In the genomic region with DNA sequence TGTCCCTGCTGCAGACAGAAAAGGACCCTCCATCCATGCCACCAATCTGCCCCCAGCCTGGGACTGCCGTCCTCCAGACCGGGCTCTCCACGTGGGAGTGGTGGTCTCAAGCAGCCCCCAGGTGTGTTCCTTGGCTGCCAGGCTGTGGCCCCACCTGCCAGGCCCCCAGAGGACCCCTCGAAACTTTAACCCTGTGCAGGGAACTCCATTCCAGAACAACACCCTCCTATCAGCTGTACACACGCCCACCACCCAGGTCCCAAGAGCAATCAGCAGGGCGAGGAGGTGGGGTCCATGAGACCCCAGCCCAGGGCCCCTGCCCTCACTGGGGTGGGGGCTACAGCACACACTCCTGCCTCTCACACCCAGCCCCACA, we compare ENCODE assay signal across 12 cellular contexts. TPM values are rescaled to one million over a fixed set of nuclear protein-coding genes. Genes with fewer than 3 reads are reported as not detected.
A peak's percentile ranks its signal among the peaks of the same experiment; 100 is the strongest.
DNase-seq lines count a peak whose midpoint lies in the region; ATAC-seq and TF ChIP-seq lines count a peak whose summit lies in the region.
"Had no signal": no experiment of that assay in that cellular context is flagged by ENCODE, and none has a peak within 500 bp of the region (broad histone marks: within the 10 kb centered on the region; RNA-seq: fewer than 3 reads in every experiment).

No MANE protein-coding gene starts in this region.

- peaks cover 26% of the 10 kb centered on the region for H3K36me3 ChIP-seq in HUES48 (ENCODE audit: control insufficient read depth, insufficient read depth, low read length)
- H3K36me3 ChIP-seq: esophagus muscularis mucosa had no signal

- POLR2A ChIA-PET in naive thymus-derived CD8-positive, alpha-beta T cell (lab: Charles Lee) = interaction anchor here (1.3 to 1.4 kb wide), 2 partner anchors 9 to 10 kb away, joined by 4 to 5 read pairs; no protein-coding TSS in a partner anchor

- no peak for ATAC-seq in activated naive CD8-positive, alpha-beta T cell treated with anti-CD3 and anti-CD28 coated beads, Interleukin-2, amount 50 U/mL, for 24 hours
- no peak for ATAC-seq in naive thymus-derived CD8-positive, alpha-beta T cell
- ATAC-seq in GM19463 (IDR thresholded peaks at IDR 0.05; ENCODE audit: unreplicated experiment) = no peak

- no peak overlapping the region for H3K9ac ChIP-seq in HUES48 (ENCODE audit: low read depth, low read length)

- H3K27me3 ChIP-seq in HUES48 (ENCODE audit: control insufficient read depth, insufficient read depth, low read length) = no peaks in the 10 kb centered on the region

- no peaks in the 10 kb centered on the region for H3K4me1 ChIP-seq in HUES48 (ENCODE audit: control insufficient read depth, insufficient read depth, low read length)

- peaks cover 31% of the 10 kb centered on the region for H3K4me1 Mint-ChIP-seq in activated naive CD8-positive, alpha-beta T cell treated with anti-CD3 and anti-CD28 coated beads, Interleukin-2, amount 50 U/mL, for 24 hours
- H3K4me1 Mint-ChIP-seq in naive thymus-derived CD8-positive, alpha-beta T cell = peaks cover 3 to 24% (median 7%) of the 10 kb centered on the region in 4 donors

- DNase-seq in activated naive CD8-positive, alpha-beta T cell treated with anti-CD3 and anti-CD28 coated beads, Interleukin-2, amount 50 U/mL, for 24 hours = no peak
- DNase-seq in naive thymus-derived CD8-positive, alpha-beta T cell = no peak
- DNase-seq in NCI-H2107 (lab: John Stamatoyannopoulos, UW) (no peak), NCI-H1930 (lab: John Stamatoyannopoulos, UW) (no peak), RPMI8226 (no peak)
- DNase-seq: KBM-7, NCI-H510A had no signal

- H3K27ac ChIP-seq in C4-2B (peak overlapping the region; percentile 91), HUES48 (ENCODE audit: low read depth, low read length) (no peak overlapping the region)
- H3K27ac ChIP-seq: esophagus muscularis mucosa had no signal

- H3K9me3 ChIP-seq in HUES48 (ENCODE audit: control insufficient read depth, insufficient read depth, low read length) = no peaks in the 10 kb centered on the region
- H3K9me3 ChIP-seq: esophagus muscularis mucosa had no signal

- peak overlapping the region; percentile 85 for H3K4me3 Mint-ChIP-seq in activated naive CD8-positive, alpha-beta T cell treated with anti-CD3 and anti-CD28 coated beads, Interleukin-2, amount 50 U/mL, for 24 hours
- H3K4me3 Mint-ChIP-seq in naive thymus-derived CD8-positive, alpha-beta T cell = peak overlapping the region in 7 of 10 donors; percentile 21 to 59 (median 41)

- no peaks in the 10 kb centered on the region for H3K9me3 Mint-ChIP-seq in activated naive CD8-positive, alpha-beta T cell treated with anti-CD3 and anti-CD28 coated beads, Interleukin-2, amount 50 U/mL, for 24 hours
- no peaks in the 10 kb centered on the region for H3K9me3 Mint-ChIP-seq in naive thymus-derived CD8-positive, alpha-beta T cell

- peaks cover 2% of the 10 kb centered on the region for H3K27me3 Mint-ChIP-seq in activated naive CD8-positive, alpha-beta T cell treated with anti-CD3 and anti-CD28 coated beads, Interleukin-2, amount 50 U/mL, for 24 hours
- peaks cover 0 to 8% (median 3%) of the 10 kb centered on the region in 5 donors for H3K27me3 Mint-ChIP-seq in naive thymus-derived CD8-positive, alpha-beta T cell

- TF ChIP-seq CTCF in C4-2B (conservative IDR thresholded peaks at IDR 0.05) = no peak

- 0 out of 2 replicates have a peak overlapping the region, but pooled peaks have one; percentile 17 for H3K4me3 ChIP-seq in HUES48 (ENCODE audit: low read depth, low read length)

- peak overlapping the region; percentile 59 for H3K27ac Mint-ChIP-seq in activated naive CD8-positive, alpha-beta T cell treated with anti-CD3 and anti-CD28 coated beads, Interleukin-2, amount 50 U/mL, for 24 hours
- H3K27ac Mint-ChIP-seq in naive thymus-derived CD8-positive, alpha-beta T cell = peak overlapping the region in 4 of 10 donors; percentile 11 to 52 (median 24)

- H3K36me3 Mint-ChIP-seq in activated naive CD8-positive, alpha-beta T cell treated with anti-CD3 and anti-CD28 coated beads, Interleukin-2, amount 50 U/mL, for 24 hours (ENCODE audit: low read depth) = peaks cover 19% of the 10 kb centered on the region
- no peaks in the 10 kb centered on the region for H3K36me3 Mint-ChIP-seq in naive thymus-derived CD8-positive, alpha-beta T cell

RNA-seq across cellular contexts. Expression of gene PYCR1, which starts 1.4 kb away (rescaled TPM):
- total RNA-seq in naive thymus-derived CD8-positive, alpha-beta T cell = 1 to 10 TPM; 5.7 to 9.1 TPM
- polyA plus RNA-seq in naive thymus-derived CD8-positive, alpha-beta T cell = 1 to 10 TPM; 2.9 to 4.8 (median 3.0) TPM

RNA-seq across cellular contexts. Expression of gene MAFG, which starts 8.2 kb away (rescaled TPM):
- total RNA-seq in naive thymus-derived CD8-positive, alpha-beta T cell = 10 to 100 TPM; 17.1 to 18.0 TPM
- 1 to 10 TPM; 1.2 to 2.5 (median 2.2) TPM for polyA plus RNA-seq in naive thymus-derived CD8-positive, alpha-beta T cell

RNA-seq across cellular contexts. Expression of gene MYADML2, which starts 11.3 kb away (rescaled TPM):
- not detected for total RNA-seq in naive thymus-derived CD8-positive, alpha-beta T cell
- not detected for polyA plus RNA-seq in naive thymus-derived CD8-positive, alpha-beta T cell
- total RNA-seq: aorta, esophagus muscularis mucosa had no signal
- polyA plus RNA-seq: aorta had no signal

RNA-seq across cellular contexts. Expression of gene SIRT7, which starts 17.7 kb away (rescaled TPM):
- total RNA-seq in naive thymus-derived CD8-positive, alpha-beta T cell = 10 to 100 TPM; 66.5 to 70.8 TPM
- polyA plus RNA-seq in naive thymus-derived CD8-positive, alpha-beta T cell = 10 to 100 TPM; 21.3 to 30.6 (median 25.6) TPM

RNA-seq across cellular contexts. Expression of gene PCYT2, which starts 24.5 kb away (rescaled TPM):
- 10 to 100 TPM; 34.9 to 38.5 TPM for total RNA-seq in naive thymus-derived CD8-positive, alpha-beta T cell
- polyA plus RNA-seq in naive thymus-derived CD8-positive, alpha-beta T cell = 10 to 100 TPM; 22.9 to 24.0 (median 23.7) TPM
